ENCODE assay signal across 6 cellular contexts in genomic region chr16:83941546-83941945, GRCh38. TPM values are rescaled to one million over a fixed set of nuclear protein-coding genes. Genes with fewer than 3 reads are reported as not detected.
"Had no signal": no experiment of that assay in that cellular context is flagged by ENCODE, and none has a peak within 500 bp of the region (broad histone marks: within the 10 kb centered on the region; RNA-seq: fewer than 3 reads in every experiment).

No MANE protein-coding gene starts in this region.

RNA-seq across cellular contexts. Expression of gene NECAB2, which starts 26.5 kb away (rescaled TPM):
- total RNA-seq: subcutaneous adipose tissue, suprapubic skin, thoracic aorta, upper lobe of right lung, ureter, vagina had no signal
